ENCODE assay signal across 11 cellular contexts in the genomic region with DNA sequence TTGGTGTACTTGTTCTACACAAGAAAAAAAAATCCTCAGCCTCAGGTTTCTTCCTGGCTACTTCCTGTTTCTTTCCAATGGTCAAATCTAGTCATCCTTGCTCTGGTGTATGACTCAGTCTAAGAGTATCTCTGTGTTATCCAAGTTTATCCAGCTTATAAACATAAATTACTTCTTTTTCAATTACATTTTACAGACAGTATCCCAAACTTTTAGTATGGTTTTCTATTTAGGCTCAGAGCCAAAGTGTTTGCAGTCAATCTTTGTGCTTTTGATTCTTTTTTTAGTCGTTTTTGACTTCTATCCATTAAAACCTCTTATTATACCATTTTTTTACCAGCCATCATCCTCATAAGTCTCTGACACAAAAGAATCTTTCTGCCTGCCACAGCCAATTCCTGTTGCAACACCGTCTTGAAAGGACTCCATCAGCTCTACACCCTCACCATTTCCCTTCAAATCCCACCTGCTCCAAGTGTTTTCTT.
DNase-seq lines count a peak whose midpoint lies in the region; ATAC-seq and TF ChIP-seq lines count a peak whose summit lies in the region.
"Had no signal": no experiment of that assay in that cellular context is flagged by ENCODE, and none has a peak within 500 bp of the region (broad histone marks: within the 10 kb centered on the region; RNA-seq: fewer than 3 reads in every experiment).

No MANE protein-coding gene starts in this region.

- no peaks in the 10 kb centered on the region for H3K9me3 Mint-ChIP-seq in T-cell

- peak; percentile 72 to 89 (median 78) for ATAC-seq in psoas muscle
- ATAC-seq in T-cell (replicated peaks in 1 of 4), result no peak

- H3K9me3 ChIP-seq in psoas muscle, result no peaks in the 10 kb centered on the region
- H3K9me3 ChIP-seq: spleen had no signal

- DNase-seq in COLO829 (ENCODE audit: low spot score) (peak; percentile 58), RKO (ENCODE audit: low spot score) (peak; percentile 86), fibroblast of mammary gland (ENCODE audit: low read depth) (peak; percentile 91), psoas muscle (no peak), T-cell (no peak), cerebellar cortex (ENCODE audit: low spot score) (no peak), middle frontal gyrus (ENCODE audit: extremely low spot score, low spot score) (no peak), HEK293T (ENCODE audit: extremely low spot score) (no peak)
- DNase-seq: KG1, spleen, WERI-Rb-1 had no signal

- H3K27ac ChIP-seq in psoas muscle, result peak overlapping the region; percentile 70
- H3K27ac ChIP-seq: WERI-Rb-1 had no signal

- H3K36me3 Mint-ChIP-seq in T-cell, result no peaks in the 10 kb centered on the region

- H3K4me3 ChIP-seq in fibroblast of mammary gland (ENCODE audit: control insufficient read depth, low read depth, low read length), result no peak overlapping the region
- no peak overlapping the region for H3K4me3 ChIP-seq in psoas muscle
- H3K4me3 ChIP-seq: spleen had no signal

- H3K4me1 ChIP-seq in psoas muscle, result peaks cover 10% of the 10 kb centered on the region

- intact Hi-C loops in psoas muscle (cut with DNase I), result no loop called here

- no peaks in the 10 kb centered on the region for H3K27me3 Mint-ChIP-seq in T-cell

- H3K36me3 ChIP-seq in psoas muscle (ENCODE audit: insufficient read depth in 1 of 2, low read depth in 1 of 2), result no peaks in the 10 kb centered on the region
- H3K36me3 ChIP-seq: spleen, WERI-Rb-1 had no signal

- H3K27ac Mint-ChIP-seq in T-cell, result no peak overlapping the region

- POLR2A ChIA-PET in T-cell (lab: Charles Lee), result no interaction called here
- POLR2A ChIA-PET in HEK293T (lab: Yijun Ruan, JAX), result no interaction called here

- TF ChIP-seq CTCF in fibroblast of mammary gland (conservative IDR thresholded peaks at IDR 0.05; ENCODE audit: control insufficient read depth, insufficient read depth, low read depth, low read length) (no peak), psoas muscle (IDR thresholded peaks at IDR 0.05) (no peak)

- H3K4me1 Mint-ChIP-seq in T-cell, result peaks cover 3 to 14% (median 6%) of the 10 kb centered on the region in 3 donors

- 24 to 41% (median 33%) methylated on average over 2 of the region's 2 CpGs for WGBS in psoas muscle, 3 donors

- CTCF ChIA-PET in T-cell (lab: Charles Lee) (no interaction called here), HEK293T (lab: Yijun Ruan, JAX) (no interaction called here)

- H3K4me3 Mint-ChIP-seq in T-cell, result no peak overlapping the region

- no peaks in the 10 kb centered on the region for H3K27me3 ChIP-seq in psoas muscle (ENCODE audit: insufficient read depth in 3 of 3, low read length in 2 of 3)
- H3K27me3 ChIP-seq: spleen had no signal

TF ChIP-seq in HEK293T, 16 proteins besides CTCF, POLR2A, EP300 and RAD21:
- TF ChIP-seq TARDBP (IDR thresholded peaks at IDR 0.05) (no peak), BHLHE40 (IDR thresholded peaks at IDR 0.05; ENCODE audit: borderline replicate concordance) (no peak), ELF4 (IDR thresholded peaks at IDR 0.05) (no peak), HDGF (IDR thresholded peaks at IDR 0.05; ENCODE audit: borderline replicate concordance) (no peak), FOXM1 (IDR thresholded peaks at IDR 0.05; ENCODE audit: borderline replicate concordance) (no peak), L3MBTL2 (conservative IDR thresholded peaks at IDR 0.05) (no peak), ZNF384 (IDR thresholded peaks at IDR 0.05) (no peak), LEF1 (IDR thresholded peaks at IDR 0.05; ENCODE audit: borderline replicate concordance) (no peak), FOXA1 (IDR thresholded peaks at IDR 0.05) (no peak), FOXK2 (IDR thresholded peaks at IDR 0.05) (no peak), SP1 (IDR thresholded peaks at IDR 0.05) (no peak), NFRKB (IDR thresholded peaks at IDR 0.05) (no peak), CTBP1 (IDR thresholded peaks at IDR 0.05; ENCODE audit: borderline replicate concordance) (no peak)
- TF ChIP-seq, protein P1, sequence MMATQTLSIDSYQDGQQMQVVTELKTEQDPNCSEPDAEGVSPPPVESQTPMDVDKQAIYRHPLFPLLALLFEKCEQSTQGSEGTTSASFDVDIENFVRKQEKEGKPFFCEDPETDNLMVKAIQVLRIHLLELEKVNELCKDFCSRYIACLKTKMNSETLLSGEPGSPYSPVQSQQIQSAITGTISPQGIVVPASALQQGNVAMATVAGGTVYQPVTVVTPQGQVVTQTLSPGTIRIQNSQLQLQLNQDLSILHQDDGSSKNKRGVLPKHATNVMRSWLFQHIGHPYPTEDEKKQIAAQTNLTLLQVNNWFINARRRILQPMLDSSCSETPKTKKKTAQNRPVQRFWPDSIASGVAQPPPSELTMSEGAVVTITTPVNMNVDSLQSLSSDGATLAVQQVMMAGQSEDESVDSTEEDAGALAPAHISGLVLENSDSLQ (IDR thresholded peaks at IDR 0.05), result no peak
TF ChIP-seq in HEK293T: peak in this region for 0.

Comparison
In these comparisons a context has a peak if more than half of its experiments do, and no peak if none do; other contexts are left out.
1. DNase-seq: peak in COLO829 (single experiment), RKO (single experiment) and fibroblast of mammary gland (single experiment); none in psoas muscle (0 of 2), T-cell (0 of 34), cerebellar cortex (single experiment), middle frontal gyrus (single experiment) and HEK293T (single experiment).
2. ATAC-seq: peak in psoas muscle (4 of 4); none in T-cell (0 of 4).